In the genomic region with DNA sequence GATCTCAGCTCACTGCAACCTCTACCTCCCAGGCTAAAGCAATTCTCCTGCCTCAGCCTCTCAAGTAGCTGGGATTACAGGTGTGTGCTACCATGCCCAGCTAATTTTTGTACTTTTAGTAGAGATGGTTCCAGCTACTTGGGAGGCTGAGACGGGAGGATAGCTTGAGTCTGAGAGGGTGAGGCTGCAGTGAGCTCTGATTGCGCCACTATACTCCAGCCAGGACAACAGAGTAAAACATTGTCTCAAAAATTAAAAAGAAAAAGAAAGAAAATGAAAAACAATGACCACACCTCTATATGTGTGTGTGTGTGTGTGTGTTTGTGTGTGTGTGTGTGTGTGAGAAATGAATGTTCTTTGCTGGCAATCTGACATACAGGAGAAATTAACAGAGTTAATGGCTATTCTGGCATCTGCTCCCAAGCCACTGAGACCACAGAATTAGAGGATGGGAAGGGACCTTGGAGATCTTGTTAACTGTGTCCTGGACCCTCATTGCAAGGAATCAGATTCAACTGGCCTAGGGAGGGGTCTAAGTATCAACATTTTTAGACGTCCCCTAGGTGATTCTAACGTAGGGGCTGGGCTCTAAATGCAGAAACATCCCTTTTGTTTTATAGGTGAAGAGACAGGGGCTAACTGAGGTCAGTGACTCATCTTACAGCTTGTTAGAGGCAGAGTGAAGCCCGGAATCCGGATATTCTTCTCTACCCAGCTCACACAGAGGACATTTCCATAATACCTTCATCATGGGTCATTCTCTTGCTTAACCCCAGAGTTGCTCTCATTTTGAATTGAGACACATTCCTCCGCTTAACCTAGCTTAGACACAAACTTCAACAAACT, we compare ENCODE assay signal across 10 cellular contexts. TPM values are rescaled to one million over a fixed set of nuclear protein-coding genes. Genes with fewer than 3 reads are reported as not detected.
DNase-seq lines count a peak whose midpoint lies in the region; ATAC-seq and TF ChIP-seq lines count a peak whose summit lies in the region.
"Had no signal": no experiment of that assay in that cellular context is flagged by ENCODE, and none has a peak within 500 bp of the region (broad histone marks: within the 10 kb centered on the region; RNA-seq: fewer than 3 reads in every experiment).

No MANE protein-coding gene starts in this region.

- H3K27me3 ChIP-seq in GM23248 (replicated peaks; ENCODE audit: insufficient read depth): no peaks in the 10 kb centered on the region
- H3K27me3 ChIP-seq in NT2/D1 (ENCODE audit: insufficient read depth, insufficient read length): no peaks in the 10 kb centered on the region
- H3K27me3 ChIP-seq in neuron (ENCODE audit: insufficient read depth, low read length): no peaks in the 10 kb centered on the region

- H3K4me1 ChIP-seq in GM23248 (ENCODE audit: insufficient read depth) (peaks cover 66% of the 10 kb centered on the region), NT2/D1 (ENCODE audit: insufficient read depth, insufficient read length) (peaks cover 9% of the 10 kb centered on the region), neuron (ENCODE audit: insufficient read depth, low read length) (peaks cover 34% of the 10 kb centered on the region)

- H3K9me3 ChIP-seq in GM23248 (ENCODE audit: low read depth): no peaks in the 10 kb centered on the region
- no peaks in the 10 kb centered on the region for H3K9me3 ChIP-seq in NT2/D1 (ENCODE audit: insufficient read depth, low read length)
- no peaks in the 10 kb centered on the region for H3K9me3 ChIP-seq in neuron (ENCODE audit: low read length)

- DNase-seq in GM23248 (peak; percentile 97), NT2/D1 (ENCODE audit: low read depth, low spot score) (peak; percentile 84), epithelial cell of esophagus (ENCODE audit: low read depth) (peak; percentile 97), NCI-H446 (lab: John Stamatoyannopoulos, UW) (no peak), GM10248 (ENCODE audit: extremely low spot score) (no peak), SHP77 treated with DMSO at 0.1 percent for 48 hours (lab: John Stamatoyannopoulos, UW) (no peak)
- DNase-seq: activated T-cell treated with anti-CD3 and anti-CD28 coated beads, Interleukin-2, amount 50 U/mL, for 4 hours; naive B cell had no signal

- H4K20me1 ChIP-seq in GM23248 (ENCODE audit: insufficient read depth): no peaks in the 10 kb centered on the region

- peak overlapping the region; percentile 67 for H3K4me2 ChIP-seq in GM23248 (ENCODE audit: unreplicated experiment)

- no peak for ATAC-seq in GM19467 (IDR thresholded peaks at IDR 0.05; ENCODE audit: unreplicated experiment)
- ATAC-seq: activated T-cell treated with anti-CD3 and anti-CD28 coated beads, Interleukin-2, amount 50 U/mL, for 4 hours had no signal

- POLR2A ChIA-PET in GM10248 (lab: Yijun Ruan, JAX): no interaction called here

- peak overlapping the region; percentile 43; the same call in 1 of the 2 replicates for H3K9ac ChIP-seq in GM23248
- H3K9ac ChIP-seq in NT2/D1 (ENCODE audit: insufficient read length, low read depth): peak overlapping the region; percentile 46

- no peaks in the 10 kb centered on the region for H3K36me3 ChIP-seq in GM23248 (ENCODE audit: low read depth)
- H3K36me3 ChIP-seq in NT2/D1 (ENCODE audit: insufficient read depth, insufficient read length, low read length): no peaks in the 10 kb centered on the region
- no peaks in the 10 kb centered on the region for H3K36me3 ChIP-seq in neuron (ENCODE audit: insufficient read depth, low read length)

- peak overlapping the region; percentile 83 for H3K27ac ChIP-seq in GM23248

- CTCF ChIA-PET in GM10248 (lab: Yijun Ruan, JAX): no interaction called here

- in situ Hi-C loops in GM23248 (cut with MboI): no loop called here

- H3K4me3 ChIP-seq in GM23248: peak overlapping the region; percentile 21; the same call in 1 of the 2 replicates
- no peak overlapping the region for H3K4me3 ChIP-seq in NT2/D1 (ENCODE audit: insufficient read length, low read depth)
- H3K4me3 ChIP-seq in epithelial cell of esophagus (ENCODE audit: low read length): no peak overlapping the region
- no peak overlapping the region for H3K4me3 ChIP-seq in neuron (ENCODE audit: low read length)

- 25 to 29% methylated on average over 7 of the region's 7 CpGs for WGBS in GM23248 (ENCODE audit: low coverage in 1 of 2, low lambda C conversion rate in 2 of 2, missing lambda C conversion rate in 2 of 2), 2 experiments

- peak overlapping the region; percentile 73 for H2AFZ ChIP-seq in GM23248
- peak overlapping the region; percentile 46 for H2AFZ ChIP-seq in neuron (ENCODE audit: low read depth, low read length)

- H3K9me2 ChIP-seq in GM23248 (ENCODE audit: insufficient read depth): no peaks in the 10 kb centered on the region

- H3K79me2 ChIP-seq in GM23248 (ENCODE audit: insufficient read depth): no peaks in the 10 kb centered on the region

- peaks cover 61% of the 10 kb centered on the region for H3F3A ChIP-seq in GM23248 (ENCODE audit: insufficient read depth)

- TF ChIP-seq CTCF in epithelial cell of esophagus (IDR thresholded peaks at IDR 0.05; ENCODE audit: insufficient read depth, low read depth, low read length, missing control alignments) (no peak), GM10248 (IDR thresholded peaks at IDR 0.05; ENCODE audit: control extremely low read depth, extremely low read depth, low read depth, missing control alignments) (no peak)

RNA-seq across cellular contexts. Expression of gene MARCHF10, which starts 16.4 kb away (rescaled TPM):
- total RNA-seq in GM23248 (2014; rRNA removed; shearing (Covaris generic)): 1.8 and 7.1 TPM in 2 replicates
- 1.3 and 2.1 TPM in 2 replicates for polyA plus RNA-seq in GM23248 (2016; fragmentation: Nextera tagmentation; extraction: Ambion mirVana)
- total RNA-seq: activated T-cell treated with anti-CD3 and anti-CD28 coated beads, Interleukin-2, amount 50 U/mL, for 4 hours had no signal

Comparison
In these comparisons a context has a peak if more than half of its experiments do, and no peak if none do; other contexts are left out.
1. DNase-seq: peak in GM23248 (single experiment), NT2/D1 (single experiment) and epithelial cell of esophagus (single experiment); none in NCI-H446 (0 of 2), GM10248 (single experiment) and SHP77 treated with DMSO at 0.1 percent for 48 hours (single experiment).